8 cellular contexts compared by ENCODE assay signal in the genomic region with DNA sequence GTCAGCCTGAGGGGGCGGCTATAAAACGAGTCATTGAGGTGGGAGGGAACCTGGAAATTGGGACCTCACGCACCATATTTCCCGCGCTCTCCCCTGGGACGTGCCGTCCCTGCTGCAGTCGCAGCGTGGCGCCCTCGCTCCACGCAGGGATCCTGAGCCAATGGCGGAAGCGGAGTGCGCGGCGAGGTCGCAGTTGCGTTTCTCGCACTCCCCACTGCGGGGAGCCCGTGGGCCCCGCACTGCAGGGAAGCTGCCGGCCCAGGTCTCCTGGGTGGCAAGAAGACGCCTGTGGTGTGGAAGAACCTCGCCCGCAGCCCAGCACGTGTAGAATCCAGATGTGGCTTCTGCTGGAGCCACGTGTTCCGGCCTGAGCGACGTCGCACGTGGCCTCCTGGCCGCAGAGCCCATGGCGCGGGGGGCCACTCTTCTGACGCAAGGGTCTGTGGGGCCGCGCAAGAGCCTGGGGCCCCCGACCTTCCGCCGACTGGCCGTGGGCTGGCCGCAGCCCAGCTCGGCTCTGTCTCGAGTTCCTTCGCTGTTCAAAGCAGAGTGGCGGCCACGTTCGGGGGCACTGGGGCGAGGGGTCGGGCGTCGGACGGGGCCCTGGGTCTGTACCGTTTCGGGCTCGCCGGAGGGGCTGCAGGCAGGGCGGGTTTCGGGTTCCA. TPM values are rescaled to one million over a fixed set of nuclear protein-coding genes. Genes with fewer than 3 reads are reported as not detected.
DNase-seq lines count a peak whose midpoint lies in the region; ATAC-seq and TF ChIP-seq lines count a peak whose summit lies in the region.

No MANE protein-coding gene starts in this region.

- H3K4me3 Mint-ChIP-seq in naive thymus-derived CD8-positive, alpha-beta T cell, result peak overlapping the region; percentile 14 to 80 (median 69)
- H3K4me3 Mint-ChIP-seq in stimulated activated naive B cell treated with anti-CD40 and anti-IgM and Interleukin-4, amounts not matched to agents 10 μg/mL and 1 μg/mL and 100 μg/mL, for 72 hours, result peak overlapping the region; percentile 44 to 47

- H3K9me3 Mint-ChIP-seq in naive thymus-derived CD8-positive, alpha-beta T cell, result no peaks in the 10 kb centered on the region
- H3K9me3 Mint-ChIP-seq in stimulated activated naive B cell treated with anti-CD40 and anti-IgM and Interleukin-4, amounts not matched to agents 10 μg/mL and 1 μg/mL and 100 μg/mL, for 72 hours, result no peaks in the 10 kb centered on the region

- DNase-seq in DMS53 (lab: John Stamatoyannopoulos, UW), result peak; percentile 92
- peak; percentile 58 for DNase-seq in NCI-H226
- peak; percentile 67 for DNase-seq in activated T-cell treated with anti-CD3 and anti-CD28 coated beads for 4 hours
- DNase-seq in naive thymus-derived CD8-positive, alpha-beta T cell, result peak; percentile 64 to 85 (median 78)
- peak; percentile 51 for DNase-seq in stimulated activated naive B cell treated with anti-CD40 and anti-IgM and Interleukin-4, amounts not matched to agents 10 μg/mL and 1 μg/mL and 100 μg/mL, for 72 hours

- no peaks in the 10 kb centered on the region for H3K9me3 ChIP-seq in HEK293 (ENCODE audit: control insufficient read depth, insufficient read depth, low read depth, low read length)

- CTCF ChIA-PET in HEK293 (lab: Yijun Ruan, JAX), result interaction anchor here (0.5 to 5.8 kb wide), 31 partner anchors 10 to 452 kb away, joined by 3 to 197 read pairs (median 4); partner anchors contain the start of genes HIF1AN, PAX2 and SLF2

- H3K4me1 Mint-ChIP-seq in naive thymus-derived CD8-positive, alpha-beta T cell, result peaks cover 0 to 20% (median 15%) of the 10 kb centered on the region in 4 donors
- H3K4me1 Mint-ChIP-seq in stimulated activated naive B cell treated with anti-CD40 and anti-IgM and Interleukin-4, amounts not matched to agents 10 μg/mL and 1 μg/mL and 100 μg/mL, for 72 hours, result peaks cover 4 to 9% of the 10 kb centered on the region in 2 donors

- H3K36me3 Mint-ChIP-seq in naive thymus-derived CD8-positive, alpha-beta T cell, result peaks cover 0 to 11% (median 0%) of the 10 kb centered on the region in 3 donors
- peaks cover 10 to 26% of the 10 kb centered on the region in 2 donors for H3K36me3 Mint-ChIP-seq in stimulated activated naive B cell treated with anti-CD40 and anti-IgM and Interleukin-4, amounts not matched to agents 10 μg/mL and 1 μg/mL and 100 μg/mL, for 72 hours

- no peak overlapping the region for H3K27ac Mint-ChIP-seq in naive thymus-derived CD8-positive, alpha-beta T cell
- H3K27ac Mint-ChIP-seq in stimulated activated naive B cell treated with anti-CD40 and anti-IgM and Interleukin-4, amounts not matched to agents 10 μg/mL and 1 μg/mL and 100 μg/mL, for 72 hours, result no peak overlapping the region

- POLR2A ChIA-PET in HEK293 (lab: Yijun Ruan, JAX), result interaction anchor here (1.0 to 1.3 kb wide), 4 partner anchors 179 to 350 kb away, joined by 3 to 5 read pairs (median 3); no protein-coding TSS in a partner anchor
- POLR2A ChIA-PET in naive thymus-derived CD8-positive, alpha-beta T cell (lab: Charles Lee), result interaction anchor here (0.6 to 2.0 kb wide), 3 partner anchors 182 to 435 kb away, joined by 3 to 7 read pairs (median 4); no protein-coding TSS in a partner anchor

- H3K27ac ChIP-seq in HEK293 (ENCODE audit: extremely low read depth, low read depth, low read length), result no peak overlapping the region

- no peaks in the 10 kb centered on the region for H3K4me1 ChIP-seq in HEK293 (ENCODE audit: control insufficient read depth, insufficient read depth, low read length)

- peaks cover 12 to 53% (median 30%) of the 10 kb centered on the region in 5 donors for H3K27me3 Mint-ChIP-seq in naive thymus-derived CD8-positive, alpha-beta T cell
- peaks cover 11 to 36% of the 10 kb centered on the region in 2 donors for H3K27me3 Mint-ChIP-seq in stimulated activated naive B cell treated with anti-CD40 and anti-IgM and Interleukin-4, amounts not matched to agents 10 μg/mL and 1 μg/mL and 100 μg/mL, for 72 hours

- peaks cover 0 to 16% of the 10 kb centered on the region in 2 experiments; a peak in 1 of 3 replicates for H3K36me3 ChIP-seq in HEK293 (ENCODE audit: control insufficient read depth in 2 of 2, insufficient read depth in 1 of 2, low read length in 2 of 2)

- ATAC-seq in esophagus mucosa (peak; percentile 84), GM18519 (IDR thresholded peaks at IDR 0.05; ENCODE audit: low FRiP score, unreplicated experiment) (no peak)
- ATAC-seq in naive thymus-derived CD8-positive, alpha-beta T cell, result peak; percentile 97 to 98
- peak; percentile 86 for ATAC-seq in stimulated activated naive B cell treated with anti-CD40 and anti-IgM and Interleukin-4, amounts not matched to agents 10 μg/mL and 1 μg/mL and 100 μg/mL, for 72 hours (replicated peaks)

- TF ChIP-seq CTCF in HEK293 (tag by site-specific recombination; IDR thresholded peaks at IDR 0.05), result peak; percentile 96

- no peak overlapping the region for H3K4me3 ChIP-seq in HEK293 (ENCODE audit: low read depth, low read length)

TF ChIP-seq in HEK293, 187 proteins besides CTCF, POLR2A, EP300 and RAD21 (continues in another document):
- peak; percentile 50; the same call in 1 of the 2 replicates for TF ChIP-seq ZBTB17 (tag by site-specific recombination; IDR thresholded peaks at IDR 0.05)
- TF ChIP-seq ZNF324 (tag by site-specific recombination; IDR thresholded peaks at IDR 0.05), result no peak
- peak; percentile 79 for TF ChIP-seq ZNF692 (tag by site-specific recombination; IDR thresholded peaks at IDR 0.05)
- no peak for TF ChIP-seq MYNN (tag by site-specific recombination; IDR thresholded peaks at IDR 0.05; ENCODE audit: borderline replicate concordance)
- no peak for TF ChIP-seq ZNF175 (tag by site-specific recombination; IDR thresholded peaks at IDR 0.05)
- TF ChIP-seq PATZ1 (tag by site-specific recombination; IDR thresholded peaks at IDR 0.05), result peak; percentile 57
- peak; percentile 36; the same call in 1 of the 2 replicates for TF ChIP-seq ZNF501 (tag by site-specific recombination; IDR thresholded peaks at IDR 0.05)
- peak; percentile 43; the same call in 1 of the 2 replicates for TF ChIP-seq ZNF76 (tag by site-specific recombination; IDR thresholded peaks at IDR 0.05; ENCODE audit: borderline replicate concordance, low read depth)
- no peak for TF ChIP-seq ZNF155 (tag by site-specific recombination; IDR thresholded peaks at IDR 0.05)
- no peak for TF ChIP-seq ZNF426 (tag by site-specific recombination; IDR thresholded peaks at IDR 0.05)
- TF ChIP-seq ZNF837 (tag by site-specific recombination; IDR thresholded peaks at IDR 0.05), result no peak
- TF ChIP-seq KLF16 (tag by site-specific recombination; IDR thresholded peaks at IDR 0.05), result peak; percentile 36; the same call in 1 of the 2 replicates
- TF ChIP-seq AEBP2 (tag by site-specific recombination; IDR thresholded peaks at IDR 0.05; ENCODE audit: borderline replicate concordance), result no peak
- no peak for TF ChIP-seq ZNF626 (tag by site-specific recombination; IDR thresholded peaks at IDR 0.05)
- no peak for TF ChIP-seq ZNF776 (tag by site-specific recombination; IDR thresholded peaks at IDR 0.05; ENCODE audit: borderline replicate concordance)
- TF ChIP-seq GLIS2 (tag by site-specific recombination; IDR thresholded peaks at IDR 0.05), result peak; percentile 50; the same call in 1 of the 2 replicates

RNA-seq across cellular contexts. Expression of gene HIF1AN, which starts 26.4 kb away (rescaled TPM):
- 24.5 TPM for total RNA-seq in esophagus mucosa
- 10 to 100 TPM; 63.5 to 65.3 TPM for total RNA-seq in naive thymus-derived CD8-positive, alpha-beta T cell
- 10 to 100 TPM; 24.7 to 28.6 (median 26.9) TPM for polyA plus RNA-seq in naive thymus-derived CD8-positive, alpha-beta T cell

RNA-seq across cellular contexts. Expression of gene NDUFB8, which starts 32.5 kb away (rescaled TPM):
- 144 TPM for total RNA-seq in esophagus mucosa
- 100 to 1,000 TPM; 170 to 184 TPM for total RNA-seq in naive thymus-derived CD8-positive, alpha-beta T cell
- polyA plus RNA-seq in naive thymus-derived CD8-positive, alpha-beta T cell, result 100 to 1,000 TPM; 520 to 585 (median 556) TPM

RNA-seq across cellular contexts. Expression of gene SEC31B, which starts 42.5 kb away (rescaled TPM):
- total RNA-seq in esophagus mucosa, result 3.2 TPM
- total RNA-seq in naive thymus-derived CD8-positive, alpha-beta T cell, result 10 to 100 TPM; 60.1 to 61.7 TPM
- polyA plus RNA-seq in naive thymus-derived CD8-positive, alpha-beta T cell, result 1 to 10 TPM in 2 of 3 donors, under 1 TPM in 1; 0.98 to 2.3 (median 2.0) TPM

Comparison
In these comparisons a context has a peak if more than half of its experiments do, and no peak if none do; other contexts are left out.
1. RNA of gene SEC31B, which starts 42.5 kb away (total RNA-seq): 60.1 to 61.7 TPM in naive thymus-derived CD8-positive, alpha-beta T cell; 3.2 TPM in esophagus mucosa (single experiment); every median in the first group is over 10 times any median in the second.
2. Peak in every context shown above with its lines, with median percentiles within 50 percentile points of each other: DNase-seq.